In the genomic region with DNA sequence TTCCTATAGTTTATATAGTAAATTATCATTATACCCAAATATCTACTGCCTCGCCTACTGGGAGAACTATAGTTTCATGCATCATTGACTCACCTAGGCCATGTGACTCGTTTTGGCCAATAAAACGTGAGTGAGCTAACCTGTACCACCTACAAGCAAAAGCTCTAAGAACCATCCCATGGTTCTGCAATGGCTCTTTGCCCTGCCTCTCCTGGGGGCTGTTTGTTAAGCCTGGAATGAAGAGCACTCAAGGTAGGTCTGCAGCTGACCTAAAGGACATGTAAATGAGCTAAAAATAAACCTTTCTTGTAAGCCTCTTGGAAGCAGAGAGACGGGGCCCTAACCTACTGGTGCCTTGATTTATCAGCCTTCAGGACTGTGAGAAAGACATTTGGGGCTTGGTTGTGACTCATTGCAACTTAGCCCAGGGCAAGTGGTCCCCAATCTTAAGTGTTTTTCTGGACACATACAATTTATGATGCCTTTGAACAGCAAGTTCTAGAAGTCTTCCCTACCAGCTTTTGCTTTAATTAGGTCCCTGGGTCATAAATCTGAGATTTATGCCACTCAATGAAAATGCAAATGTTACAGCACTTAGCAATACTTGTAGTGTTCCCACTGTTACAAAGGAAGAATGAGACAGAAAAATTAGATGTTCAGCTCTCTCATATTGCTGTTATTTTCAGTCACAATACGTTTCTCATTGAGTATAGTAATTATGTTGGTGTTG, we compare ENCODE assay signal across 14 cellular contexts.
"Had no signal": no experiment of that assay in that cellular context is flagged by ENCODE, and none has a peak within 500 bp of the region (broad histone marks: within the 10 kb centered on the region; RNA-seq: fewer than 3 reads in every experiment).

No MANE protein-coding gene starts in this region.

- DNase-seq: activated CD4-positive, alpha-beta T cell treated with anti-CD3 and anti-CD28 coated beads, Interleukin-2, amount 50 U/mL, for 1 hour; activated CD8-positive, alpha-beta memory T cell treated with anti-CD3 and anti-CD28 coated beads, Interleukin-2, amount 10 ng/mL, durations not matched to agents 7 days and 5 days; activated effector memory CD4-positive, alpha-beta T cell treated with Interleukin-2 at 50 U/mL for 16 hours; activated T-cell treated with anti-CD3 and anti-CD28 coated beads, Interleukin-2, amount 50 U/mL, for 24 hours; amniotic stem cell; body of pancreas; central memory CD4-positive, alpha-beta T cell; effector memory CD4-positive, alpha-beta T cell; naive thymus-derived CD4-positive, alpha-beta T cell; posterior cingulate gyrus; right cardiac atrium; small intestine had no signal

- ATAC-seq: activated CD8-positive, alpha-beta memory T cell treated with anti-CD3 and anti-CD28 coated beads, Interleukin-2, amount 10 ng/mL, durations not matched to agents 7 days and 5 days; activated naive CD4-positive, alpha-beta T cell treated with anti-CD3 and anti-CD28 coated beads, Interleukin-2, amount 50 U/mL, for 72 hours; body of pancreas; gastroesophageal sphincter; naive thymus-derived CD4-positive, alpha-beta T cell; right cardiac atrium had no signal
